Comparison of ENCODE assay signal across 11 cellular contexts in genomic region chr7:5687936-5688673, GRCh38.
DNase-seq lines count a peak whose midpoint lies in the region; ATAC-seq and TF ChIP-seq lines count a peak whose summit lies in the region.
"Had no signal": no experiment of that assay in that cellular context is flagged by ENCODE, and none has a peak within 500 bp of the region (broad histone marks: within the 10 kb centered on the region; RNA-seq: fewer than 3 reads in every experiment).

No MANE protein-coding gene starts in this region.

- ATAC-seq in psoas muscle (no peak), GM19035 (IDR thresholded peaks at IDR 0.05; ENCODE audit: unreplicated experiment) (no peak)

- H3K9me2 ChIP-seq in Karpas-422 (replicated peaks; ENCODE audit: insufficient read depth, low read length): no peaks in the 10 kb centered on the region

- 71 to 88% (median 72%) methylated on average over 11 of the region's 11 CpGs for WGBS in psoas muscle, 3 donors

- H3K4me1 ChIP-seq in Karpas-422 (ENCODE audit: low read length) (peaks cover 64% of the 10 kb centered on the region), duodenal mucosa (ENCODE audit: control insufficient read depth in 1 of 2, insufficient read depth in 2 of 2, low read length in 2 of 2) (peaks cover 24 to 36% of the 10 kb centered on the region in 2 donors), psoas muscle (peaks cover 36% of the 10 kb centered on the region)

- no peak overlapping the region for H3K4me3 ChIP-seq in Karpas-422 (ENCODE audit: low read length)
- no peak overlapping the region for H3K4me3 ChIP-seq in duodenal mucosa (ENCODE audit: low read depth in 1 of 2, low read length in 2 of 2)
- H3K4me3 ChIP-seq in psoas muscle: no peak overlapping the region

- H3K9ac ChIP-seq in Karpas-422 (ENCODE audit: low read length) (no peak overlapping the region), duodenal mucosa (ENCODE audit: low read depth in 1 of 2, low read length in 2 of 2) (peak overlapping the region in 1 of 2 donors; percentile 13)

- H3K9me3 ChIP-seq in Karpas-422 (ENCODE audit: low read length) (no peaks in the 10 kb centered on the region), duodenal mucosa (ENCODE audit: control insufficient read depth in 1 of 2, low read length in 2 of 2) (no peaks in the 10 kb centered on the region), psoas muscle (no peaks in the 10 kb centered on the region)

- DNase-seq in CD14-positive monocyte (ENCODE audit: low spot score) (no peak), Karpas-422 (no peak), psoas muscle (no peak), kidney tubule cell (ENCODE audit: low spot score) (no peak), AG08395 (ENCODE audit: low spot score) (no peak), NOMO-1 (lab: John Stamatoyannopoulos, UW; ENCODE audit: unreplicated experiment in 2 of 2) (no peak)
- DNase-seq: DMS79, NCI-H2081 treated with DMSO at 0.1 percent for 48 hours, OCI-M1 had no signal

- peak overlapping the region in 1 of 2 donors; percentile 7 for H3K4me3 Mint-ChIP-seq in CD14-positive monocyte

- TF ChIP-seq CTCF in CD14-positive monocyte (IDR thresholded peaks at IDR 0.05) (no peak), psoas muscle (IDR thresholded peaks at IDR 0.05) (no peak)

- H3K9me3 Mint-ChIP-seq in CD14-positive monocyte: no peaks in the 10 kb centered on the region

- H3K27me3 Mint-ChIP-seq in CD14-positive monocyte (ENCODE audit: low read depth in 3 of 3): no peaks in the 10 kb centered on the region

- H3K27ac ChIP-seq in Karpas-422 (ENCODE audit: low read length) (peak overlapping the region; percentile 33; the same call in 1 of the 2 replicates), duodenal mucosa (ENCODE audit: low read depth, low read length) (peak overlapping the region; percentile 39), psoas muscle (peak overlapping the region; percentile 38)

- H2AFZ ChIP-seq in Karpas-422 (ENCODE audit: low read length): no peak overlapping the region

- H3K27ac Mint-ChIP-seq in CD14-positive monocyte: peak overlapping the region; percentile 97 to 100 (median 99)

- H3K4me1 Mint-ChIP-seq in CD14-positive monocyte: peaks cover 83% of the 10 kb centered on the region

- H3K27me3 ChIP-seq in Karpas-422 (ENCODE audit: low read length): no peaks in the 10 kb centered on the region
- no peaks in the 10 kb centered on the region for H3K27me3 ChIP-seq in duodenal mucosa (ENCODE audit: control insufficient read depth in 1 of 2, insufficient read depth in 2 of 2, low read length in 2 of 2)
- no peaks in the 10 kb centered on the region for H3K27me3 ChIP-seq in psoas muscle (ENCODE audit: insufficient read depth in 3 of 3, low read length in 2 of 3)

- H3K79me2 ChIP-seq in Karpas-422 (ENCODE audit: low read length): peaks cover 48% of the 10 kb centered on the region

- no peak overlapping the region for H3K4me2 ChIP-seq in Karpas-422 (ENCODE audit: low read depth, low read length, poor library complexity, severe bottlenecking)

- peaks cover 28 to 58% of the 10 kb centered on the region in 2 donors for H3K36me3 Mint-ChIP-seq in CD14-positive monocyte

- intact Hi-C loops in CD14-positive monocyte (cut with micrococcal nuclease) (no loop called here), psoas muscle (cut with DNase I) (loop anchor here in 1 of 2 donors (10.0 kb wide), 1 partner anchor 303 kb away; no protein-coding TSS in a partner anchor)

- peaks cover 5% of the 10 kb centered on the region; the same call in 1 of the 2 replicates for H3K36me3 ChIP-seq in Karpas-422 (ENCODE audit: insufficient read depth, low read length)
- peaks cover 9 to 12% of the 10 kb centered on the region in 2 donors for H3K36me3 ChIP-seq in duodenal mucosa (ENCODE audit: control insufficient read depth in 1 of 2, insufficient read depth in 2 of 2, low read length in 2 of 2)
- peaks cover 0 to 24% of the 10 kb centered on the region in 2 donors for H3K36me3 ChIP-seq in psoas muscle (ENCODE audit: insufficient read depth in 1 of 2, low read depth in 1 of 2)

- no peaks in the 10 kb centered on the region for H4K20me1 ChIP-seq in Karpas-422 (ENCODE audit: insufficient read depth, low read depth, low read length)
